In genomic region chr2:161160226-161161073, GRCh38 we compare ENCODE assay signal across 1 cellular context.
TF ChIP-seq lines count a peak whose summit lies in the region.

TANK (plus strand) TSS chr2:161160428; CDS start chr2:161179663, 19,235 bp downstream.

TF ChIP-seq in HepG2, 621 proteins besides CTCF, POLR2A, EP300 and RAD21 (continued from another document and continues in another):
- peak; percentile 79 for TF ChIP-seq ZBTB26 (CRISPR knock-in tag; IDR thresholded peaks at IDR 0.05; ENCODE audit: borderline replicate concordance)
- peak; percentile 83 for TF ChIP-seq CBFB (CRISPR knock-in tag; IDR thresholded peaks at IDR 0.05)
- peak; percentile 49; the same call in 1 of the 2 replicates for TF ChIP-seq ZBTB21 (CRISPR knock-in tag; IDR thresholded peaks at IDR 0.05)
- no peak; the same call in 1 of the 2 replicates for TF ChIP-seq ZNF724P (CRISPR knock-in tag; IDR thresholded peaks at IDR 0.05; ENCODE audit: borderline replicate concordance)
- peak; percentile 93 for TF ChIP-seq KLF6 (CRISPR knock-in tag; IDR thresholded peaks at IDR 0.05)
- 0 out of 2 replicates have a peak, but pooled peaks have one; percentile 7 for TF ChIP-seq ZNF75D (CRISPR knock-in tag; IDR thresholded peaks at IDR 0.05; ENCODE audit: borderline replicate concordance)
- no peak for TF ChIP-seq NFATC3 (CRISPR knock-in tag; IDR thresholded peaks at IDR 0.05)
- peak; percentile 88; the same call in 1 of the 2 replicates for TF ChIP-seq ZNF790 (CRISPR knock-in tag; IDR thresholded peaks at IDR 0.05; ENCODE audit: borderline replicate concordance)
- peak; percentile 27; the same call in 1 of the 2 replicates for TF ChIP-seq CENPBD1 (CRISPR knock-in tag; IDR thresholded peaks at IDR 0.05; ENCODE audit: borderline replicate concordance, low read depth)
- TF ChIP-seq ZNF891 (CRISPR knock-in tag; IDR thresholded peaks at IDR 0.05), result peak; percentile 99
- TF ChIP-seq FOXK1 (CRISPR knock-in tag; IDR thresholded peaks at IDR 0.05; ENCODE audit: borderline replicate concordance, low read depth), result peak; percentile 97
- peak; percentile 100 for TF ChIP-seq TAF1 (CRISPR knock-in tag; IDR thresholded peaks at IDR 0.05)
- TF ChIP-seq POLR2AphosphoS2 (IDR thresholded peaks at IDR 0.05; ENCODE audit: low read depth, low read length), result peak; percentile 91; the same call in 1 of the 2 replicates
- TF ChIP-seq TMF1 (CRISPR knock-in tag; IDR thresholded peaks at IDR 0.05; ENCODE audit: low read depth), result peak; percentile 62; the same call in 1 of the 2 replicates
- no peak for TF ChIP-seq ATF5 (CRISPR knock-in tag; IDR thresholded peaks at IDR 0.05; ENCODE audit: low read depth)
- TF ChIP-seq ZHX2 (IDR thresholded peaks at IDR 0.05; ENCODE audit: low read depth), result peak; percentile 79; the same call in 1 of the 2 replicates
- peak; percentile 46; the same call in 1 of the 2 replicates for TF ChIP-seq ZHX2 (CRISPR knock-in tag; IDR thresholded peaks at IDR 0.05; ENCODE audit: borderline replicate concordance)
- peak; percentile 66; the same call in 1 of the 2 replicates for TF ChIP-seq ZMAT3 (CRISPR knock-in tag; conservative IDR thresholded peaks at IDR 0.05)
- peak; percentile 98 for TF ChIP-seq CBX5 (CRISPR knock-in tag; IDR thresholded peaks at IDR 0.05; ENCODE audit: borderline replicate concordance)
- TF ChIP-seq ZNF407 (CRISPR knock-in tag; IDR thresholded peaks at IDR 0.05; ENCODE audit: not compliant biosample characterization), result peak; percentile 94
- no peak for TF ChIP-seq ZNF512 (CRISPR knock-in tag; IDR thresholded peaks at IDR 0.05)
- TF ChIP-seq ZNF362 (CRISPR knock-in tag; IDR thresholded peaks at IDR 0.05; ENCODE audit: borderline replicate concordance), result peak; percentile 81
- peak; percentile 65; the same call in 1 of the 2 replicates for TF ChIP-seq MTA1 (CRISPR knock-in tag; IDR thresholded peaks at IDR 0.05; ENCODE audit: borderline replicate concordance)
- TF ChIP-seq ZSCAN21 (CRISPR knock-in tag; IDR thresholded peaks at IDR 0.05; ENCODE audit: borderline replicate concordance), result peak; percentile 67; the same call in 1 of the 2 replicates
- peak; percentile 80 for TF ChIP-seq HOXA9 (CRISPR knock-in tag; IDR thresholded peaks at IDR 0.05; ENCODE audit: borderline replicate concordance)
- TF ChIP-seq FIP1L1 (IDR thresholded peaks at IDR 0.05; ENCODE audit: borderline replicate concordance, insufficient read depth, low read depth, low read length), result 0 out of 2 replicates have a peak, but pooled peaks have one; percentile 34
- TF ChIP-seq GZF1 (CRISPR knock-in tag; IDR thresholded peaks at IDR 0.05), result 0 out of 2 replicates have a peak, but pooled peaks have one; percentile 69
- TF ChIP-seq MXD1 (CRISPR knock-in tag; IDR thresholded peaks at IDR 0.05), result peak; percentile 71
- TF ChIP-seq KDM6A (CRISPR knock-in tag; IDR thresholded peaks at IDR 0.05; ENCODE audit: low read depth), result peak; percentile 77
- TF ChIP-seq DZIP1 (CRISPR knock-in tag; IDR thresholded peaks at IDR 0.05), result 0 out of 2 replicates have a peak, but pooled peaks have one; percentile 64
- TF ChIP-seq HNRNPUL1 (IDR thresholded peaks at IDR 0.05; ENCODE audit: low read depth, low read length), result no peak
